Comparison of ENCODE assay signal across 18 cellular contexts in the genomic region with DNA sequence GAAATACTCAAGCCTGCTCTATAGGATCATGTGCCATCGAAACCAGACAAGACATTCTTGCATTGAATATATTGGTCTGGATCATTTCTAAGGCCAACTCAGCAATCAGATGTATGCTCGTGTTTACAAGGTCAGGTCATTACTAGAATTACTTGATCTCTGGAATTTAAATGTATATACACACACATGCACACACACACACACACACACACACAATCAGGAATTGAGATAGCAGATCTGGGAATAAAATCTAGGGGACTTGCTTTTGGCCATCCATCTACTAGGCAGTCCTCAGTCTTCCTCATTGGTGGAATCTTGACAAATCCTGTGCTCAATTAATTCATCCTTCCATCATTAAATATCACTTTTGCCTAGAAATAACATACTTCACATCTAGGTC. TPM values are rescaled to one million over a fixed set of nuclear protein-coding genes. Genes with fewer than 3 reads are reported as not detected.
DNase-seq lines count a peak whose midpoint lies in the region; ATAC-seq and TF ChIP-seq lines count a peak whose summit lies in the region.
"Had no signal": no experiment of that assay in that cellular context is flagged by ENCODE, and none has a peak within 500 bp of the region (broad histone marks: within the 10 kb centered on the region; RNA-seq: fewer than 3 reads in every experiment).

No MANE protein-coding gene starts in this region.

- no peak overlapping the region for H3K4me3 Mint-ChIP-seq in activated CD8-positive, alpha-beta memory T cell treated with anti-CD3 and anti-CD28 coated beads, Interleukin-2, amount 10 ng/mL, durations not matched to agents 7 days and 5 days
- peak overlapping the region; percentile 27 for H3K4me3 Mint-ChIP-seq in CD4-positive, alpha-beta T cell
- no peak overlapping the region for H3K4me3 Mint-ChIP-seq in activated CD4-positive, alpha-beta memory T cell treated with anti-CD3 and anti-CD28 coated beads for 36 hours
- H3K4me3 Mint-ChIP-seq in naive thymus-derived CD4-positive, alpha-beta T cell = peak overlapping the region in 2 of 10 donors; percentile 6 to 18

- no peak for ATAC-seq in activated CD8-positive, alpha-beta memory T cell treated with anti-CD3 and anti-CD28 coated beads, Interleukin-2, amount 10 ng/mL, durations not matched to agents 7 days and 5 days
- no peak for ATAC-seq in CD4-positive, alpha-beta T cell (ENCODE audit: poor library complexity)
- ATAC-seq in naive thymus-derived CD4-positive, alpha-beta T cell = no peak

- intact Hi-C loops in CD4-positive, alpha-beta T cell (cut with DNase I, micrococcal nuclease) = loop anchor here in 1 of 2 experiments (5.0 kb wide), 1 partner anchor 841 kb away; no protein-coding TSS in a partner anchor
- intact Hi-C loops in activated CD4-positive, alpha-beta memory T cell treated with anti-CD3 and anti-CD28 coated beads for 36 hours (cut with micrococcal nuclease) = loop anchor here (5.0 to 10.0 kb wide), 3 partner anchors 244 to 979 kb away; a partner anchor contains a TSS
- intact Hi-C loops in naive thymus-derived CD4-positive, alpha-beta T cell (cut with micrococcal nuclease) = loop anchor here in 1 of 2 donors (10.0 kb wide), 1 partner anchor 749 kb away; no protein-coding TSS in a partner anchor

- CTCF ChIA-PET in activated CD8-positive, alpha-beta memory T cell treated with anti-CD3 and anti-CD28 coated beads, Interleukin-2, amount 10 ng/mL, durations not matched to agents 7 days and 5 days (lab: Charles Lee) = interaction anchor here (0.7 kb wide), 1 partner anchor 10 kb away, joined by 3 read pairs; no protein-coding TSS in a partner anchor
- CTCF ChIA-PET in CD4-positive, alpha-beta T cell (lab: Charles Lee) = interaction anchor here (0.6 to 0.7 kb wide), 2 partner anchors 15 to 103 kb away, joined by 3 to 4 read pairs; no protein-coding TSS in a partner anchor
- CTCF ChIA-PET in activated CD4-positive, alpha-beta memory T cell treated with anti-CD3 and anti-CD28 coated beads for 36 hours (lab: Charles Lee) = interaction anchor here (1.6 kb wide), 1 partner anchor 11 kb away, joined by 5 read pairs; no protein-coding TSS in a partner anchor
- CTCF ChIA-PET in naive thymus-derived CD4-positive, alpha-beta T cell (lab: Charles Lee) = interaction anchor here (0.7 kb wide), 1 partner anchor 910 kb away, joined by 3 read pairs; no protein-coding TSS in a partner anchor

- H3K4me1 ChIP-seq in naive thymus-derived CD4-positive, alpha-beta T cell (ENCODE audit: control insufficient read depth in 2 of 2, insufficient read depth in 2 of 2, low read length in 2 of 2) = peaks cover 39 to 55% of the 10 kb centered on the region in 2 donors
- H3K4me1 ChIP-seq in SJCRH30 = peaks cover 6% of the 10 kb centered on the region; the same call in 1 of the 2 replicates

- H3K27ac Mint-ChIP-seq in activated CD8-positive, alpha-beta memory T cell treated with anti-CD3 and anti-CD28 coated beads, Interleukin-2, amount 10 ng/mL, durations not matched to agents 7 days and 5 days = peak overlapping the region; percentile 29
- peak overlapping the region; percentile 59 for H3K27ac Mint-ChIP-seq in CD4-positive, alpha-beta T cell
- H3K27ac Mint-ChIP-seq in activated CD4-positive, alpha-beta memory T cell treated with anti-CD3 and anti-CD28 coated beads for 36 hours = peak overlapping the region; percentile 72
- peak overlapping the region in 7 of 9 donors; percentile 2 to 89 (median 54) for H3K27ac Mint-ChIP-seq in naive thymus-derived CD4-positive, alpha-beta T cell

- H3K27me3 Mint-ChIP-seq in activated CD8-positive, alpha-beta memory T cell treated with anti-CD3 and anti-CD28 coated beads, Interleukin-2, amount 10 ng/mL, durations not matched to agents 7 days and 5 days = no peaks in the 10 kb centered on the region
- no peaks in the 10 kb centered on the region for H3K27me3 Mint-ChIP-seq in CD4-positive, alpha-beta T cell
- no peaks in the 10 kb centered on the region for H3K27me3 Mint-ChIP-seq in activated CD4-positive, alpha-beta memory T cell treated with anti-CD3 and anti-CD28 coated beads for 36 hours
- no peaks in the 10 kb centered on the region for H3K27me3 Mint-ChIP-seq in naive thymus-derived CD4-positive, alpha-beta T cell

- H3K36me3 ChIP-seq in naive thymus-derived CD4-positive, alpha-beta T cell (ENCODE audit: control insufficient read depth in 2 of 3, insufficient read depth in 3 of 3, low read length in 3 of 3) = no peaks in the 10 kb centered on the region
- H3K36me3 ChIP-seq in SJCRH30 = no peaks in the 10 kb centered on the region
- H3K36me3 ChIP-seq: BLaER1 had no signal

- H3K9me3 Mint-ChIP-seq in activated CD8-positive, alpha-beta memory T cell treated with anti-CD3 and anti-CD28 coated beads, Interleukin-2, amount 10 ng/mL, durations not matched to agents 7 days and 5 days (ENCODE audit: low read depth) = no peaks in the 10 kb centered on the region
- no peaks in the 10 kb centered on the region for H3K9me3 Mint-ChIP-seq in CD4-positive, alpha-beta T cell
- no peaks in the 10 kb centered on the region for H3K9me3 Mint-ChIP-seq in activated CD4-positive, alpha-beta memory T cell treated with anti-CD3 and anti-CD28 coated beads for 36 hours
- no peaks in the 10 kb centered on the region for H3K9me3 Mint-ChIP-seq in naive thymus-derived CD4-positive, alpha-beta T cell

- DNase-seq in activated CD8-positive, alpha-beta memory T cell treated with anti-CD3 and anti-CD28 coated beads, Interleukin-2, amount 10 ng/mL, durations not matched to agents 7 days and 5 days = no peak
- DNase-seq in activated CD8-positive, alpha-beta memory T cell treated with anti-CD3 and anti-CD28 coated beads, Interleukin-2, amount 50 U/mL, for 4 hours = no peak
- no peak for DNase-seq in CD4-positive, alpha-beta T cell
- no peak for DNase-seq in activated CD4-positive, alpha-beta memory T cell treated with anti-CD3 and anti-CD28 coated beads for 36 hours
- no peak for DNase-seq in naive thymus-derived CD4-positive, alpha-beta T cell
- DNase-seq in SJCRH30 (no peak), DMS 273 (lab: John Stamatoyannopoulos, UW; ENCODE audit: unreplicated experiment) (no peak), NCI-H128 (lab: John Stamatoyannopoulos, UW; ENCODE audit: unreplicated experiment) (no peak)
- DNase-seq: COR-L47, DMS153, EL, NCI-H1092, NCI-H1694 treated with DMSO at 0.1 percent for 48 hours, NCI-H2107, NCI-H226, NCI-H524 treated with DMSO at 0.1 percent for 48 hours had no signal

- no peak for TF ChIP-seq CTCF in CD4-positive, alpha-beta T cell (IDR thresholded peaks at IDR 0.05)

- POLR2A ChIA-PET in CD4-positive, alpha-beta T cell (lab: Charles Lee) = interaction anchor here (0.6 kb wide), 1 partner anchor 280 kb away, joined by 3 read pairs; no protein-coding TSS in a partner anchor
- POLR2A ChIA-PET in activated CD4-positive, alpha-beta memory T cell treated with anti-CD3 and anti-CD28 coated beads for 36 hours (lab: Charles Lee) = no interaction called here
- POLR2A ChIA-PET in naive thymus-derived CD4-positive, alpha-beta T cell (lab: Charles Lee) = no interaction called here

- no peaks in the 10 kb centered on the region for H3K27me3 ChIP-seq in CD4-positive, alpha-beta T cell (ENCODE audit: control insufficient read depth, insufficient read depth, low read length)
- no peaks in the 10 kb centered on the region for H3K27me3 ChIP-seq in naive thymus-derived CD4-positive, alpha-beta T cell (ENCODE audit: control insufficient read depth in 2 of 2, insufficient read depth in 2 of 2, low read length in 2 of 2)
- H3K27me3 ChIP-seq in SJCRH30 = no peaks in the 10 kb centered on the region
- H3K27me3 ChIP-seq: BLaER1 had no signal

- peaks cover 40% of the 10 kb centered on the region for H3K36me3 Mint-ChIP-seq in activated CD8-positive, alpha-beta memory T cell treated with anti-CD3 and anti-CD28 coated beads, Interleukin-2, amount 10 ng/mL, durations not matched to agents 7 days and 5 days
- peaks cover 42% of the 10 kb centered on the region for H3K36me3 Mint-ChIP-seq in CD4-positive, alpha-beta T cell (ENCODE audit: low read depth)
- H3K36me3 Mint-ChIP-seq in activated CD4-positive, alpha-beta memory T cell treated with anti-CD3 and anti-CD28 coated beads for 36 hours = peaks cover 17% of the 10 kb centered on the region
- peaks cover 0 to 41% (median 3%) of the 10 kb centered on the region in 5 donors for H3K36me3 Mint-ChIP-seq in naive thymus-derived CD4-positive, alpha-beta T cell

- no peaks in the 10 kb centered on the region for H3K9me3 ChIP-seq in CD4-positive, alpha-beta T cell (ENCODE audit: control insufficient read depth, low read length)
- no peaks in the 10 kb centered on the region for H3K9me3 ChIP-seq in naive thymus-derived CD4-positive, alpha-beta T cell (ENCODE audit: control insufficient read depth in 2 of 3, low read length in 3 of 3)
- no peaks in the 10 kb centered on the region for H3K9me3 ChIP-seq in SJCRH30 (replicated peaks)
- H3K9me3 ChIP-seq: BLaER1 had no signal

- H3K4me3 ChIP-seq in naive thymus-derived CD4-positive, alpha-beta T cell (ENCODE audit: low read length) = no peak overlapping the region
- H3K4me3 ChIP-seq in SJCRH30 = no peak overlapping the region
- H3K4me3 ChIP-seq: BLaER1 had no signal

- no peak overlapping the region for H3K27ac ChIP-seq in CD4-positive, alpha-beta T cell (ENCODE audit: low read depth, low read length)
- no peak overlapping the region for H3K27ac ChIP-seq in naive thymus-derived CD4-positive, alpha-beta T cell (ENCODE audit: low read depth, low read length)
- no peak overlapping the region for H3K27ac ChIP-seq in SJCRH30
- H3K27ac ChIP-seq: BLaER1, KMS-11 had no signal

- peaks cover 70% of the 10 kb centered on the region for H3K4me1 Mint-ChIP-seq in activated CD8-positive, alpha-beta memory T cell treated with anti-CD3 and anti-CD28 coated beads, Interleukin-2, amount 10 ng/mL, durations not matched to agents 7 days and 5 days
- H3K4me1 Mint-ChIP-seq in CD4-positive, alpha-beta T cell (ENCODE audit: low read depth) = peaks cover 80% of the 10 kb centered on the region
- H3K4me1 Mint-ChIP-seq in activated CD4-positive, alpha-beta memory T cell treated with anti-CD3 and anti-CD28 coated beads for 36 hours (ENCODE audit: low read depth) = peaks cover 64% of the 10 kb centered on the region
- peaks cover 47 to 80% (median 70%) of the 10 kb centered on the region in 7 donors for H3K4me1 Mint-ChIP-seq in naive thymus-derived CD4-positive, alpha-beta T cell

RNA-seq across cellular contexts. Expression of a gene that starts 3.6 kb away (rescaled TPM):
- total RNA-seq in activated CD8-positive, alpha-beta memory T cell treated with anti-CD3 and anti-CD28 coated beads, Interleukin-2, amount 10 ng/mL, durations not matched to agents 7 days and 5 days = 100 to 1,000 TPM; 111 to 112 TPM
- total RNA-seq in CD4-positive, alpha-beta T cell = 10 to 100 TPM; 86.8 to 99.6 TPM
- total RNA-seq in activated CD4-positive, alpha-beta memory T cell treated with anti-CD3 and anti-CD28 coated beads for 36 hours = 100 to 1,000 TPM; 107 to 113 TPM
- 100 to 1,000 TPM in 1 of 5 experiments, 10 to 100 TPM in 4; 59.3 to 146 (median 60.0) TPM for total RNA-seq in naive thymus-derived CD4-positive, alpha-beta T cell
- polyA plus RNA-seq in naive thymus-derived CD4-positive, alpha-beta T cell = 10 to 100 TPM; 34.3 to 45.9 TPM
- total RNA-seq in SJCRH30 (2014; rRNA removed; shearing (Covaris generic)) = 3.6 and 4.0 TPM in 2 replicates

RNA-seq across cellular contexts. Expression of a gene that starts 57.8 kb away (rescaled TPM):
- 10 to 100 TPM; 75.1 to 78.2 TPM for total RNA-seq in activated CD8-positive, alpha-beta memory T cell treated with anti-CD3 and anti-CD28 coated beads, Interleukin-2, amount 10 ng/mL, durations not matched to agents 7 days and 5 days
- under 1 TPM; 0.16 to 0.50 TPM for total RNA-seq in CD4-positive, alpha-beta T cell
- total RNA-seq in activated CD4-positive, alpha-beta memory T cell treated with anti-CD3 and anti-CD28 coated beads for 36 hours = 10 to 100 TPM; 70.6 to 74.2 TPM
- 10 to 100 TPM in 1 of 5 experiments, under 1 TPM in 4; 0.08 to 41.8 (median 0.42) TPM for total RNA-seq in naive thymus-derived CD4-positive, alpha-beta T cell
- polyA plus RNA-seq in naive thymus-derived CD4-positive, alpha-beta T cell = under 1 TPM in 1 of 2 donors, not detected in 1; 0.13 TPM
- total RNA-seq in SJCRH30 (2014; rRNA removed; shearing (Covaris generic)) = 49.5 and 53.1 TPM in 2 replicates

Comparison
In these comparisons a context has a peak if more than half of its experiments do, and no peak if none do; other contexts are left out.
1. RNA of a gene that starts 3.6 kb away (total RNA-seq): 107 to 113 TPM in activated CD4-positive, alpha-beta memory T cell treated with anti-CD3 and anti-CD28 coated beads for 36 hours, 111 to 112 TPM in activated CD8-positive, alpha-beta memory T cell treated with anti-CD3 and anti-CD28 coated beads, Interleukin-2, amount 10 ng/mL, durations not matched to agents 7 days and 5 days, 86.8 to 99.6 TPM in CD4-positive, alpha-beta T cell and 59.3 to 146 TPM in naive thymus-derived CD4-positive, alpha-beta T cell; 3.6 to 4.0 TPM in SJCRH30; every median in the first group is over 10 times any median in the second.
2. Peak in every context shown above with its lines, with median percentiles within 50 percentile points of each other: H3K27ac Mint-ChIP-seq.